9 cellular contexts compared by ENCODE assay signal in genomic region chr3:13021141-13021933, GRCh38. TPM values are rescaled to one million over a fixed set of nuclear protein-coding genes. Genes with fewer than 3 reads are reported as not detected.
DNase-seq lines count a peak whose midpoint lies in the region; ATAC-seq and TF ChIP-seq lines count a peak whose summit lies in the region.
"Had no signal": no experiment of that assay in that cellular context is flagged by ENCODE, and none has a peak within 500 bp of the region (broad histone marks: within the 10 kb centered on the region; RNA-seq: fewer than 3 reads in every experiment).

No MANE protein-coding gene starts in this region.

- TF ChIP-seq CTCF in glutamatergic neuron (IDR thresholded peaks at IDR 0.05; ENCODE audit: partially characterized antibody, unreplicated experiment) (no peak), suprapubic skin (IDR thresholded peaks at IDR 0.05) (no peak), foreskin keratinocyte (conservative IDR thresholded peaks at IDR 0.05) (no peak)

- TF ChIP-seq POLR2A in suprapubic skin (IDR thresholded peaks at IDR 0.05): no peak

- H3K4me3 Mint-ChIP-seq in glutamatergic neuron (ENCODE audit: unreplicated experiment): peak overlapping the region; percentile 97
- H3K4me3 Mint-ChIP-seq: activated CD4-positive, alpha-beta memory T cell treated with anti-CD3 and anti-CD28 coated beads for 36 hours had no signal

- H3K4me1 ChIP-seq in suprapubic skin (peaks cover 71% of the 10 kb centered on the region), foreskin keratinocyte (no peaks in the 10 kb centered on the region)
- H3K4me1 ChIP-seq in effector memory CD4-positive, alpha-beta T cell (ENCODE audit: control insufficient read depth, insufficient read depth, low read length, poor library complexity, severe bottlenecking): peaks cover 6% of the 10 kb centered on the region

- H3K36me3 Mint-ChIP-seq in glutamatergic neuron (ENCODE audit: unreplicated experiment): no peaks in the 10 kb centered on the region
- H3K36me3 Mint-ChIP-seq: activated CD4-positive, alpha-beta memory T cell treated with anti-CD3 and anti-CD28 coated beads for 36 hours had no signal

- no peak for TF ChIP-seq EP300 in suprapubic skin (IDR thresholded peaks at IDR 0.05)

- ATAC-seq in foreskin keratinocyte: no peak

- no peak overlapping the region for H3K27ac ChIP-seq in suprapubic skin
- H3K27ac ChIP-seq in effector memory CD4-positive, alpha-beta T cell (ENCODE audit: insufficient read depth, low read length, poor library complexity, severe bottlenecking): no peak overlapping the region
- H3K27ac ChIP-seq in foreskin keratinocyte: no peak overlapping the region

- peak overlapping the region; percentile 99 for H3K27ac Mint-ChIP-seq in glutamatergic neuron (ENCODE audit: unreplicated experiment)
- H3K27ac Mint-ChIP-seq: activated CD4-positive, alpha-beta memory T cell treated with anti-CD3 and anti-CD28 coated beads for 36 hours had no signal

- H3K27me3 ChIP-seq in suprapubic skin (no peaks in the 10 kb centered on the region), foreskin keratinocyte (peaks cover 68% of the 10 kb centered on the region)
- no peaks in the 10 kb centered on the region for H3K27me3 ChIP-seq in effector memory CD4-positive, alpha-beta T cell (replicated peaks; ENCODE audit: control insufficient read depth, insufficient read depth, low read length, poor library complexity, severe bottlenecking)

- H3K27me3 Mint-ChIP-seq in glutamatergic neuron (ENCODE audit: unreplicated experiment): peaks cover 47% of the 10 kb centered on the region
- H3K27me3 Mint-ChIP-seq: activated CD4-positive, alpha-beta memory T cell treated with anti-CD3 and anti-CD28 coated beads for 36 hours had no signal

- H3K4me3 ChIP-seq in suprapubic skin: peak overlapping the region; percentile 15
- no peak overlapping the region for H3K4me3 ChIP-seq in effector memory CD4-positive, alpha-beta T cell (ENCODE audit: insufficient read depth, low read depth, low read length, poor library complexity, severe bottlenecking)

- H3K9me3 Mint-ChIP-seq in glutamatergic neuron (ENCODE audit: unreplicated experiment): peaks cover 45% of the 10 kb centered on the region
- H3K9me3 Mint-ChIP-seq: activated CD4-positive, alpha-beta memory T cell treated with anti-CD3 and anti-CD28 coated beads for 36 hours had no signal

- no peaks in the 10 kb centered on the region for H3K36me3 ChIP-seq in suprapubic skin
- H3K36me3 ChIP-seq in effector memory CD4-positive, alpha-beta T cell (ENCODE audit: control insufficient read depth, insufficient read depth, low read length): no peaks in the 10 kb centered on the region

- H3K9me3 ChIP-seq in suprapubic skin: no peaks in the 10 kb centered on the region
- H3K9me3 ChIP-seq in effector memory CD4-positive, alpha-beta T cell (ENCODE audit: control insufficient read depth, low read length): no peaks in the 10 kb centered on the region

- DNase-seq in NCI-H2196 (lab: John Stamatoyannopoulos, UW; ENCODE audit: unreplicated experiment) (peak; percentile 22), NCI-H2196 treated with DMSO at 0.1 percent for 48 hours (lab: John Stamatoyannopoulos, UW; ENCODE audit: unreplicated experiment) (no peak), NCI-H82 (lab: John Stamatoyannopoulos, UW) (peak; percentile 81), glutamatergic neuron (peak; percentile 81), suprapubic skin (ENCODE audit: low spot score in 2 of 2) (peak in 1 of 2 donors; percentile 77), OCI-M1 (lab: John Stamatoyannopoulos, UW) (no peak), foreskin keratinocyte (no peak)
- DNase-seq in effector memory CD4-positive, alpha-beta T cell: no peak
- DNase-seq: activated CD4-positive, alpha-beta memory T cell treated with anti-CD3 and anti-CD28 coated beads for 36 hours had no signal

- peaks cover 49% of the 10 kb centered on the region for H3K4me1 Mint-ChIP-seq in glutamatergic neuron (ENCODE audit: low read depth, unreplicated experiment)

- WGBS in suprapubic skin: 73% methylated on average over 11 of the region's 25 CpGs

RNA-seq across cellular contexts. Expression of gene IQSEC1, which starts 51.9 kb away (rescaled TPM):
- total RNA-seq in glutamatergic neuron (ENCODE audit: unreplicated experiment): 211 TPM
- 10 to 100 TPM; 26.7 to 52.4 (median 35.5) TPM for total RNA-seq in suprapubic skin
- 7.9 and 9.3 TPM in 2 replicates for total RNA-seq in foreskin keratinocyte
- 2.9 TPM in 2 replicates for polyA plus RNA-seq in foreskin keratinocyte

Comparison
In these comparisons a context has a peak if more than half of its experiments do, and no peak if none do; other contexts are left out.
1. DNase-seq: peak in NCI-H2196 (single experiment), NCI-H82 (single experiment) and glutamatergic neuron (single experiment); none in NCI-H2196 treated with DMSO at 0.1 percent for 48 hours (single experiment), OCI-M1 (single experiment), effector memory CD4-positive, alpha-beta T cell (0 of 3) and foreskin keratinocyte (0 of 2).